8 cellular contexts compared by ENCODE assay signal in the genomic region with DNA sequence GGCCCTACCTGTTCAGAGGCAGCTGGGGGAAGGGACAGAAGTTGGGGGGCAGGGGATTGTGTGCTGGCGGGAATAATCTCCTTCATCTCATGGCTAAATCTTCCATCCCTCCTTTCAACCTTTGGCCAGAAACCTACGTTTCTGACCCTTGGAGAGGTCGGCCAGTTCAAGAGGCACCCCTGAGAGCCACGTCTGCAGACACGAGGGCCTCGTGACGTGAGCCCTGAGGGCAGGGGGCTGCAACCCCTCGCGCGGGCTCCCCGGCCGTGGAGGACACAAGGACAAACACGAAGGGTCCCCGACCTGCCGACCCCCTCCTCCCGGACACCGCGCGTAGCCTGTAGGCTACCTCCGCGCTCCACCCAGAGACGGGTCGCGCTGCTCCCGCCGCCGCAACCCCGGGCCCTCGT.
A peak's percentile ranks its signal among the peaks of the same experiment; 100 is the strongest.
DNase-seq lines count a peak whose midpoint lies in the region; ATAC-seq and TF ChIP-seq lines count a peak whose summit lies in the region.

No MANE protein-coding gene starts in this region.

- H3K4me3 Mint-ChIP-seq in activated naive CD4-positive, alpha-beta T cell treated with anti-CD3 and anti-CD28 coated beads, Interleukin-2, amount 10 ng/mL, durations not matched to agents 7 days and 5 days: peak overlapping the region; percentile 93
- H3K4me3 Mint-ChIP-seq in stimulated activated effector memory CD8-positive, alpha-beta T cell treated with anti-CD3 and anti-CD28 coated beads, Interleukin-12 subunit alpha, Interleukin-12 subunit beta, amount 100 ng/mL, for 72 hours: peak overlapping the region; percentile 92

- peak overlapping the region; percentile 98 for H3K27ac Mint-ChIP-seq in activated naive CD4-positive, alpha-beta T cell treated with anti-CD3 and anti-CD28 coated beads, Interleukin-2, amount 10 ng/mL, durations not matched to agents 7 days and 5 days
- peak overlapping the region; percentile 96 for H3K27ac Mint-ChIP-seq in stimulated activated effector memory CD8-positive, alpha-beta T cell treated with anti-CD3 and anti-CD28 coated beads, Interleukin-12 subunit alpha, Interleukin-12 subunit beta, amount 100 ng/mL, for 72 hours

- H3K36me3 ChIP-seq in iPS DF 6.9 (ENCODE audit: control insufficient read depth, insufficient read depth, low read length): peaks cover 6% of the 10 kb centered on the region; the same call in 1 of the 2 replicates

- ATAC-seq in GM18505 (IDR thresholded peaks at IDR 0.05; ENCODE audit: unreplicated experiment): peak; percentile 8
- ATAC-seq in HG02943 (IDR thresholded peaks at IDR 0.05; ENCODE audit: low read depth, unreplicated experiment): peak; percentile 6
- ATAC-seq in stimulated activated effector memory CD8-positive, alpha-beta T cell treated with anti-CD3 and anti-CD28 coated beads, Interleukin-12 subunit alpha, Interleukin-12 subunit beta, amount 100 ng/mL, for 72 hours: no peak
- ATAC-seq in GM21786 (IDR thresholded peaks at IDR 0.05; ENCODE audit: unreplicated experiment): no peak

- H3K4me1 Mint-ChIP-seq in activated naive CD4-positive, alpha-beta T cell treated with anti-CD3 and anti-CD28 coated beads, Interleukin-2, amount 10 ng/mL, durations not matched to agents 7 days and 5 days: peaks cover 53% of the 10 kb centered on the region
- H3K4me1 Mint-ChIP-seq in stimulated activated effector memory CD8-positive, alpha-beta T cell treated with anti-CD3 and anti-CD28 coated beads, Interleukin-12 subunit alpha, Interleukin-12 subunit beta, amount 100 ng/mL, for 72 hours: peaks cover 43% of the 10 kb centered on the region

- no peaks in the 10 kb centered on the region for H3K27me3 Mint-ChIP-seq in activated naive CD4-positive, alpha-beta T cell treated with anti-CD3 and anti-CD28 coated beads, Interleukin-2, amount 10 ng/mL, durations not matched to agents 7 days and 5 days

- peaks cover 23% of the 10 kb centered on the region for H3K36me3 Mint-ChIP-seq in activated naive CD4-positive, alpha-beta T cell treated with anti-CD3 and anti-CD28 coated beads, Interleukin-2, amount 10 ng/mL, durations not matched to agents 7 days and 5 days
- H3K36me3 Mint-ChIP-seq in stimulated activated effector memory CD8-positive, alpha-beta T cell treated with anti-CD3 and anti-CD28 coated beads, Interleukin-12 subunit alpha, Interleukin-12 subunit beta, amount 100 ng/mL, for 72 hours: peaks cover 60% of the 10 kb centered on the region

- CTCF ChIA-PET in activated naive CD4-positive, alpha-beta T cell treated with anti-CD3 and anti-CD28 coated beads, Interleukin-2, amount 10 ng/mL, durations not matched to agents 7 days and 5 days (lab: Charles Lee): no interaction called here

- H3K27me3 ChIP-seq in iPS DF 6.9 (ENCODE audit: control insufficient read depth, insufficient read depth, low read length): no peaks in the 10 kb centered on the region

- peaks cover 6% of the 10 kb centered on the region for H3K4me1 ChIP-seq in iPS DF 6.9 (ENCODE audit: control insufficient read depth, insufficient read depth, low read length)

- no peak for TF ChIP-seq POLR2A in GM18505 (IDR thresholded peaks at IDR 0.05; ENCODE audit: borderline replicate concordance, extremely low read depth, insufficient read depth, insufficient read length)

- no peak for DNase-seq in activated naive CD4-positive, alpha-beta T cell treated with anti-CD3 and anti-CD28 coated beads, Interleukin-2, amount 10 ng/mL, durations not matched to agents 7 days and 5 days
- DNase-seq in iPS DF 6.9 (ENCODE audit: low read depth, low spot score) (no peak), dedifferentiated amniotic fluid mesenchymal stem cell (ENCODE audit: extremely low spot score) (no peak), T1000 (lab: John Stamatoyannopoulos, UW) (no peak)
- no peak for DNase-seq in stimulated activated effector memory CD8-positive, alpha-beta T cell treated with anti-CD3 and anti-CD28 coated beads, Interleukin-12 subunit alpha, Interleukin-12 subunit beta, amount 100 ng/mL, for 72 hours (ENCODE audit: low spot score in 2 of 2)

- H3K4me3 ChIP-seq in iPS DF 6.9 (ENCODE audit: low read length): peak overlapping the region; percentile 75

- no peaks in the 10 kb centered on the region for H3K9me3 ChIP-seq in iPS DF 6.9 (ENCODE audit: control insufficient read depth, insufficient read depth, low read length)

- no peak overlapping the region for H3K27ac ChIP-seq in iPS DF 6.9 (ENCODE audit: low read length)

- no peaks in the 10 kb centered on the region for H3K9me3 Mint-ChIP-seq in activated naive CD4-positive, alpha-beta T cell treated with anti-CD3 and anti-CD28 coated beads, Interleukin-2, amount 10 ng/mL, durations not matched to agents 7 days and 5 days
- no peaks in the 10 kb centered on the region for H3K9me3 Mint-ChIP-seq in stimulated activated effector memory CD8-positive, alpha-beta T cell treated with anti-CD3 and anti-CD28 coated beads, Interleukin-12 subunit alpha, Interleukin-12 subunit beta, amount 100 ng/mL, for 72 hours

- WGBS in iPS DF 6.9 (ENCODE audit: insufficient coverage, insufficient read length): no CpG with 5 or more reads among the region's 29 CpGs

Comparison
In these comparisons a context has a peak if more than half of its experiments do, and no peak if none do; other contexts are left out.
1. ATAC-seq: peak in GM18505 (single experiment) and HG02943 (single experiment); none in stimulated activated effector memory CD8-positive, alpha-beta T cell treated with anti-CD3 and anti-CD28 coated beads, Interleukin-12 subunit alpha, Interleukin-12 subunit beta, amount 100 ng/mL, for 72 hours (single experiment) and GM21786 (single experiment).